In genomic region chr10:125060851-125061556, GRCh38 we compare ENCODE assay signal across 8 cellular contexts.
DNase-seq lines count a peak whose midpoint lies in the region; ATAC-seq, FAIRE-seq and TF ChIP-seq lines count a peak whose summit lies in the region.

No MANE protein-coding gene starts in this region.

- intact Hi-C loops in Panc1 (cut with micrococcal nuclease; ENCODE audit: unreplicated experiment) = no loop called here
- intact Hi-C loops in GM12878 (cut with micrococcal nuclease; ENCODE audit: unreplicated experiment) = no loop called here

- in situ Hi-C loops in GM13977 (cut with MboI; ENCODE audit: low pct_unique_long_range_greater_than_20kb, low sequenced_read_pairs, unreplicated experiment) = no loop called here
- in situ Hi-C loops in Panc1 (cut with HindIII; ENCODE audit: low pct_unique_long_range_greater_than_20kb, low sequenced_read_pairs) = no loop called here
- in situ Hi-C loops in GM12878 (cut with MboI) = loop anchor here (10.0 kb wide), 1 partner anchor 956 kb away; no protein-coding TSS in a partner anchor

- TF ChIP-seq CTCF in AG09309 (IDR thresholded peaks at IDR 0.05; ENCODE audit: control insufficient read depth, insufficient read depth, low read depth, low read length, missing control alignments) (peak; percentile 90), GM13977 (IDR thresholded peaks at IDR 0.05; ENCODE audit: extremely low read depth, insufficient read depth, missing control alignments) (peak; percentile 63), Panc1 (IDR thresholded peaks at IDR 0.05) (peak; percentile 93), GM12878 (IDR thresholded peaks at IDR 0.05 in 2 of 3, conservative IDR thresholded peaks at IDR 0.05 in 1 of 3; ENCODE audit: control insufficient read depth in 2 of 3, extremely low read depth in 1 of 3, insufficient read depth in 1 of 3, low read depth in 3 of 3, low read length in 3 of 3) (peak; percentile 57 to 66 (median 61); a peak in 5 of 6 replicates)

- no peak overlapping the region; the same call in 1 of the 2 replicates for H3K4me2 ChIP-seq in GM12878 (ENCODE audit: control insufficient read depth, insufficient read depth)

- no peak for TF ChIP-seq POLR2A in GM12878 (IDR thresholded peaks at IDR 0.05; ENCODE audit: low read depth, low read length)
- no peak for TF ChIP-seq POLR2A in GM12892 (IDR thresholded peaks at IDR 0.05; ENCODE audit: low read depth, low read length)

- H3K4me3 ChIP-seq in AG09309 (ENCODE audit: control insufficient read depth, low read depth, low read length) (no peak overlapping the region), Panc1 (ENCODE audit: low read depth in 2 of 2, low read length in 2 of 2) (no peak overlapping the region), GM12878 (no peak overlapping the region)

- H3K9ac ChIP-seq in GM12878 (ENCODE audit: control insufficient read depth, insufficient read depth, low read length) = no peak overlapping the region

- no peaks in the 10 kb centered on the region for H3K9me3 ChIP-seq in Panc1 (ENCODE audit: control insufficient read depth, insufficient read depth, low read depth, low read length)
- H3K9me3 ChIP-seq in GM12878 (replicated peaks; ENCODE audit: control insufficient read depth, insufficient read depth, low read length) = peaks cover 14% of the 10 kb centered on the region; the same call in 2 of the 3 replicates

- WGBS in GM12878 (ENCODE audit: insufficient coverage, insufficient replicate concordance, low lambda C conversion rate, missing lambda C conversion rate) = 37% methylated on average over 19 of the region's 19 CpGs

- FAIRE-seq in GM12878 (lab: Jason Lieb, UNC) (no peak), GM12892 (lab: Jason Lieb, UNC) (no peak)

- H3K27me3 ChIP-seq in Panc1 (ENCODE audit: control insufficient read depth, insufficient read depth, low read length) = no peaks in the 10 kb centered on the region
- peaks cover 0 to 5% of the 10 kb centered on the region in 2 experiments; a peak in 1 of 4 replicates for H3K27me3 ChIP-seq in GM12878 (replicated peaks in 1 of 2; ENCODE audit: control insufficient read depth in 2 of 2, insufficient read depth in 2 of 2, low read length in 1 of 2)

- CTCF ChIA-PET in Panc1 (lab: Charles Lee) (interaction anchor here (0.6 to 1.5 kb wide), 3 partner anchors 13 to 71 kb away, joined by 5 to 11 read pairs (median 7); no protein-coding TSS in a partner anchor), GM12878 (lab: Yijun Ruan, JAX) (interaction anchor here (1.3 to 5.1 kb wide), 4 partner anchors 13 to 320 kb away, joined by 3 to 31 read pairs (median 6); no protein-coding TSS in a partner anchor)

- peak; percentile 47 for TF ChIP-seq RAD21 in GM12878 (IDR thresholded peaks at IDR 0.05; ENCODE audit: insufficient read depth, low read depth, low read length)

- DNase-seq in AG09309 (ENCODE audit: low read depth) = peak; percentile 81
- DNase-seq in GM13977 (ENCODE audit: low spot score) = no peak
- no peak for DNase-seq in Panc1 (ENCODE audit: low read depth, low spot score)
- DNase-seq in GM12878 (ENCODE audit: low read depth, low spot score) = no peak
- DNase-seq in hippocampal formation (lab: John Stamatoyannopoulos, UW) = peak; percentile 84 to 91
- peak; percentile 41 for DNase-seq in retina
- no peak for DNase-seq in GM12892 (ENCODE audit: insufficient read length)

- no peaks in the 10 kb centered on the region for H3K79me2 ChIP-seq in GM12878 (ENCODE audit: control insufficient read depth, insufficient read depth, low read length)

- BruUV-seq in Panc1 (replicated peaks; lab: Mats Ljungman, UMichigan) = no TSS peak
- no TSS peak for BruUV-seq in GM12878 (replicated peaks; lab: Mats Ljungman, UMichigan)

- RAD21 ChIA-PET in GM12878 (lab: Charles Lee; ENCODE audit: unreplicated experiment) = interaction anchor here (1.8 kb wide), 1 partner anchor 13 kb away, joined by 7 read pairs; no protein-coding TSS in a partner anchor

- SMC1A ChIA-PET in GM12878 (lab: Charles Lee; ENCODE audit: uncharacterized antibody, unreplicated experiment) = interaction anchor here (0.9 to 1.4 kb wide), 2 partner anchors 11 to 13 kb away, joined by 3 to 9 read pairs; no protein-coding TSS in a partner anchor

- H3K27ac ChIP-seq in Panc1 (ENCODE audit: low read length) (no peak overlapping the region), GM12878 (ENCODE audit: control insufficient read depth, insufficient read depth) (no peak overlapping the region)

- H3K4me1 ChIP-seq in Panc1 (ENCODE audit: control insufficient read depth, insufficient read depth, low read length) (peaks cover 38% of the 10 kb centered on the region), GM12878 (ENCODE audit: control insufficient read depth, insufficient read depth, low read length) (peaks cover 43% of the 10 kb centered on the region)

- no peak overlapping the region for H2AFZ ChIP-seq in GM12878 (ENCODE audit: control insufficient read depth, low read depth, low read length)

- H4K20me1 ChIP-seq in GM12878 (ENCODE audit: control insufficient read depth, insufficient read depth) = no peaks in the 10 kb centered on the region

- H3K36me3 ChIP-seq in Panc1 (ENCODE audit: control insufficient read depth, insufficient read depth, low read length) = no peaks in the 10 kb centered on the region
- no peaks in the 10 kb centered on the region for H3K36me3 ChIP-seq in GM12878 (ENCODE audit: control insufficient read depth in 2 of 2, insufficient read depth in 2 of 2, low read length in 1 of 2)

- peak; percentile 82 for ATAC-seq in Panc1
- peak; percentile 13; the same call in 1 of the 3 replicates for ATAC-seq in GM12878
- ATAC-seq in activated CD4-positive, CD25-positive, alpha-beta regulatory T cell treated with anti-CD3 and anti-CD28 coated beads, Interleukin-2, amount 50 U/mL, for 24 hours = no peak

- POLR2A ChIA-PET in Panc1 (lab: Charles Lee) = no interaction called here
- POLR2A ChIA-PET in GM12878 (lab: Charles Lee) = no interaction called here

- TF ChIP-seq EP300 in GM12878 (IDR thresholded peaks at IDR 0.05; ENCODE audit: borderline replicate concordance in 1 of 2, control insufficient read depth in 1 of 2, low read depth in 2 of 2, low read length in 2 of 2) = no peak

TF ChIP-seq in GM12878, 131 proteins besides CTCF, POLR2A, EP300 and RAD21:
- TF ChIP-seq SMC3 (IDR thresholded peaks at IDR 0.05; ENCODE audit: borderline replicate concordance, low read length) = peak; percentile 36; the same call in 1 of the 2 replicates
- TF ChIP-seq JUNB (IDR thresholded peaks at IDR 0.05) = no peak

Comparison
In these comparisons a context has a peak if more than half of its experiments do, and no peak if none do; other contexts are left out.
1. DNase-seq: peak in AG09309 (single experiment), hippocampal formation (2 of 2) and retina (single experiment); none in GM13977 (single experiment), Panc1 (single experiment), GM12878 (single experiment) and GM12892 (single experiment).
2. ATAC-seq: peak in Panc1 (single experiment) and GM12878 (single experiment); none in activated CD4-positive, CD25-positive, alpha-beta regulatory T cell treated with anti-CD3 and anti-CD28 coated beads, Interleukin-2, amount 50 U/mL, for 24 hours (0 of 2).
3. Peak in every context shown above with its lines, with median percentiles within 50 percentile points of each other: CTCF ChIP-seq.